In genomic region chr6:24899647-24900325, GRCh38 we compare ENCODE assay signal across 11 cellular contexts. TPM values are rescaled to one million over a fixed set of nuclear protein-coding genes. Genes with fewer than 3 reads are reported as not detected.
DNase-seq lines count a peak whose midpoint lies in the region; ATAC-seq and TF ChIP-seq lines count a peak whose summit lies in the region.
"Had no signal": no experiment of that assay in that cellular context is flagged by ENCODE, and none has a peak within 500 bp of the region (broad histone marks: within the 10 kb centered on the region; RNA-seq: fewer than 3 reads in every experiment).

No MANE protein-coding gene starts in this region.

- peak; percentile 72 for ATAC-seq in CD4-positive, alpha-beta T cell (ENCODE audit: poor library complexity)
- peak; percentile 39 to 52 for ATAC-seq in natural killer cell treated with Interleukin-12 subunit alpha and Interleukin-12 subunit beta and Interleukin-15 and Interleukin-18, amount 100 ng/mL, for 72 hours
- ATAC-seq in HG02571 (IDR thresholded peaks at IDR 0.05; ENCODE audit: unreplicated experiment) = no peak
- ATAC-seq in GM21528 (IDR thresholded peaks at IDR 0.05; ENCODE audit: low FRiP score, unreplicated experiment) = no peak

- H3K27ac Mint-ChIP-seq in CD4-positive, alpha-beta T cell = peak overlapping the region; percentile 97
- H3K27ac Mint-ChIP-seq in activated naive CD4-positive, alpha-beta T cell treated with anti-CD3 and anti-CD28 coated beads for 36 hours = peak overlapping the region; percentile 89
- peak overlapping the region; percentile 90 to 99 for H3K27ac Mint-ChIP-seq in natural killer cell treated with Interleukin-12 subunit alpha and Interleukin-12 subunit beta and Interleukin-15 and Interleukin-18, amount 100 ng/mL, for 72 hours

- intact Hi-C loops in CD4-positive, alpha-beta T cell (cut with DNase I, micrococcal nuclease) = loop anchor here in 1 of 2 experiments (1.0 to 5.0 kb wide), 5 partner anchors 9 to 53 kb away; partner anchors contain the start of gene RIPOR2
- intact Hi-C loops in activated naive CD4-positive, alpha-beta T cell treated with anti-CD3 and anti-CD28 coated beads for 36 hours (cut with micrococcal nuclease) = loop anchor here (1.0 to 2.0 kb wide), 4 partner anchors 8 to 43 kb away; no protein-coding TSS in a partner anchor

- POLR2A ChIA-PET in CD4-positive, alpha-beta T cell (lab: Charles Lee) = interaction anchor here (0.6 to 4.3 kb wide), 18 partner anchors 10 to 107 kb away, joined by 3 to 42 read pairs (median 5); partner anchors contain the start of gene RIPOR2

- peaks cover 95% of the 10 kb centered on the region for H3K4me1 Mint-ChIP-seq in CD4-positive, alpha-beta T cell (ENCODE audit: low read depth)
- peaks cover 85% of the 10 kb centered on the region for H3K4me1 Mint-ChIP-seq in activated naive CD4-positive, alpha-beta T cell treated with anti-CD3 and anti-CD28 coated beads for 36 hours (ENCODE audit: low read depth)
- peaks cover 65 to 71% of the 10 kb centered on the region in 2 donors for H3K4me1 Mint-ChIP-seq in natural killer cell treated with Interleukin-12 subunit alpha and Interleukin-12 subunit beta and Interleukin-15 and Interleukin-18, amount 100 ng/mL, for 72 hours (ENCODE audit: low read depth in 2 of 2)

- 0 out of 2 replicates have a peak, but pooled peaks cover 4% of the 10 kb centered on the region for H3K36me3 ChIP-seq in KOPT-K1 (ENCODE audit: insufficient read depth, low read length)
- H3K36me3 ChIP-seq: ovary had no signal

- peak in 3 of 10 experiments; percentile 34 to 65 (median 46) for DNase-seq in CD4-positive, alpha-beta T cell
- DNase-seq in activated naive CD4-positive, alpha-beta T cell treated with anti-CD3 and anti-CD28 coated beads for 36 hours = peak; percentile 69
- DNase-seq in natural killer cell treated with Interleukin-12 subunit alpha and Interleukin-12 subunit beta and Interleukin-15 and Interleukin-18, amount 100 ng/mL, for 72 hours (ENCODE audit: low spot score) = no peak
- DNase-seq in NCI-H1930 (lab: John Stamatoyannopoulos, UW) (no peak), pons (ENCODE audit: low spot score) (no peak)
- DNase-seq: Calu3, NCI-H2029, ovary had no signal

- H3K27ac ChIP-seq in CD4-positive, alpha-beta T cell (ENCODE audit: low read depth, low read length) = peak overlapping the region; percentile 71
- H3K27ac ChIP-seq in KOPT-K1 (ENCODE audit: low read depth, low read length, poor library complexity, severe bottlenecking) = peak overlapping the region; percentile 50
- H3K27ac ChIP-seq: ovary had no signal

- H3K36me3 Mint-ChIP-seq in CD4-positive, alpha-beta T cell (ENCODE audit: low read depth) = peaks cover 97% of the 10 kb centered on the region
- peaks cover 35% of the 10 kb centered on the region for H3K36me3 Mint-ChIP-seq in activated naive CD4-positive, alpha-beta T cell treated with anti-CD3 and anti-CD28 coated beads for 36 hours (ENCODE audit: low read depth)
- H3K36me3 Mint-ChIP-seq in natural killer cell treated with Interleukin-12 subunit alpha and Interleukin-12 subunit beta and Interleukin-15 and Interleukin-18, amount 100 ng/mL, for 72 hours = peaks cover 6% of the 10 kb centered on the region

- no peak for TF ChIP-seq CTCF in CD4-positive, alpha-beta T cell (IDR thresholded peaks at IDR 0.05)

- H3K27me3 ChIP-seq in CD4-positive, alpha-beta T cell (ENCODE audit: control insufficient read depth, insufficient read depth, low read length) = no peaks in the 10 kb centered on the region
- H3K27me3 ChIP-seq: ovary had no signal

- H3K27me3 Mint-ChIP-seq in CD4-positive, alpha-beta T cell = no peaks in the 10 kb centered on the region
- no peaks in the 10 kb centered on the region for H3K27me3 Mint-ChIP-seq in activated naive CD4-positive, alpha-beta T cell treated with anti-CD3 and anti-CD28 coated beads for 36 hours (ENCODE audit: low read depth)
- no peaks in the 10 kb centered on the region for H3K27me3 Mint-ChIP-seq in natural killer cell treated with Interleukin-12 subunit alpha and Interleukin-12 subunit beta and Interleukin-15 and Interleukin-18, amount 100 ng/mL, for 72 hours

- CTCF ChIA-PET in CD4-positive, alpha-beta T cell (lab: Charles Lee) = interaction anchor here (0.6 to 3.5 kb wide), 15 partner anchors 8 to 1344 kb away, joined by 3 to 28 read pairs (median 5); partner anchors contain the start of gene RIPOR2
- CTCF ChIA-PET in activated naive CD4-positive, alpha-beta T cell treated with anti-CD3 and anti-CD28 coated beads for 36 hours (lab: Charles Lee) = interaction anchor here (0.6 to 4.1 kb wide), 17 partner anchors 9 to 171 kb away, joined by 3 to 53 read pairs (median 4); no protein-coding TSS in a partner anchor

- H3K4me3 Mint-ChIP-seq in CD4-positive, alpha-beta T cell = peak overlapping the region; percentile 76
- H3K4me3 Mint-ChIP-seq in activated naive CD4-positive, alpha-beta T cell treated with anti-CD3 and anti-CD28 coated beads for 36 hours = peak overlapping the region; percentile 64
- H3K4me3 Mint-ChIP-seq in natural killer cell treated with Interleukin-12 subunit alpha and Interleukin-12 subunit beta and Interleukin-15 and Interleukin-18, amount 100 ng/mL, for 72 hours = peak overlapping the region; percentile 77

- no peaks in the 10 kb centered on the region for H3K9me3 Mint-ChIP-seq in CD4-positive, alpha-beta T cell
- peaks cover 8% of the 10 kb centered on the region for H3K9me3 Mint-ChIP-seq in activated naive CD4-positive, alpha-beta T cell treated with anti-CD3 and anti-CD28 coated beads for 36 hours
- H3K9me3 Mint-ChIP-seq in natural killer cell treated with Interleukin-12 subunit alpha and Interleukin-12 subunit beta and Interleukin-15 and Interleukin-18, amount 100 ng/mL, for 72 hours = no peaks in the 10 kb centered on the region

- H3K9me3 ChIP-seq in CD4-positive, alpha-beta T cell (ENCODE audit: control insufficient read depth, low read length) = no peaks in the 10 kb centered on the region
- no peaks in the 10 kb centered on the region for H3K9me3 ChIP-seq in KOPT-K1 (ENCODE audit: insufficient read depth, low read length, poor library complexity, severe bottlenecking)
- H3K9me3 ChIP-seq: ovary had no signal

RNA-seq across cellular contexts. Expression of gene RIPOR2, which starts 36.0 kb away (rescaled TPM):
- total RNA-seq in CD4-positive, alpha-beta T cell = 100 to 1,000 TPM; 123 to 129 TPM
- 100 to 1,000 TPM; 111 to 116 TPM for total RNA-seq in activated naive CD4-positive, alpha-beta T cell treated with anti-CD3 and anti-CD28 coated beads for 36 hours
- 10 to 100 TPM; 58.7 to 88.4 TPM for total RNA-seq in natural killer cell treated with Interleukin-12 subunit alpha and Interleukin-12 subunit beta and Interleukin-15 and Interleukin-18, amount 100 ng/mL, for 72 hours

Comparison
In these comparisons a context has a peak if more than half of its experiments do, and no peak if none do; other contexts are left out.
1. ATAC-seq: peak in CD4-positive, alpha-beta T cell (single experiment) and natural killer cell treated with Interleukin-12 subunit alpha and Interleukin-12 subunit beta and Interleukin-15 and Interleukin-18, amount 100 ng/mL, for 72 hours (2 of 2); none in HG02571 (single experiment) and GM21528 (single experiment).
2. Peak in every context shown above with its lines, with median percentiles within 50 percentile points of each other: H3K27ac Mint-ChIP-seq and H3K4me3 Mint-ChIP-seq.